In genomic region chr22:20089977-20090729, GRCh38 we compare ENCODE assay signal across 1 cellular context.
TF ChIP-seq lines count a peak whose summit lies in the region.

No MANE protein-coding gene starts in this region.

TF ChIP-seq in K562, 482 proteins besides CTCF, POLR2A, EP300 and RAD21:
- peak; percentile 6; the same call in 1 of the 2 replicates for TF ChIP-seq KDM2B (CRISPR knock-in tag; IDR thresholded peaks at IDR 0.05)
- TF ChIP-seq CAMTA2 (CRISPR knock-in tag; conservative IDR thresholded peaks at IDR 0.05), result 0 out of 2 replicates have a peak, but pooled peaks have one; percentile 35
- no peak for TF ChIP-seq ERF (CRISPR knock-in tag; IDR thresholded peaks at IDR 0.05)
- TF ChIP-seq ZBTB12 (CRISPR knock-in tag; IDR thresholded peaks at IDR 0.05), result no peak
- peak; percentile 84 for TF ChIP-seq WHSC1 (IDR thresholded peaks at IDR 0.05; ENCODE audit: low read length)
- TF ChIP-seq POU5F1 (IDR thresholded peaks at IDR 0.05; ENCODE audit: borderline replicate concordance, low read depth, low read length, partially characterized antibody), result no peak
